9 cellular contexts compared by ENCODE assay signal in the genomic region with DNA sequence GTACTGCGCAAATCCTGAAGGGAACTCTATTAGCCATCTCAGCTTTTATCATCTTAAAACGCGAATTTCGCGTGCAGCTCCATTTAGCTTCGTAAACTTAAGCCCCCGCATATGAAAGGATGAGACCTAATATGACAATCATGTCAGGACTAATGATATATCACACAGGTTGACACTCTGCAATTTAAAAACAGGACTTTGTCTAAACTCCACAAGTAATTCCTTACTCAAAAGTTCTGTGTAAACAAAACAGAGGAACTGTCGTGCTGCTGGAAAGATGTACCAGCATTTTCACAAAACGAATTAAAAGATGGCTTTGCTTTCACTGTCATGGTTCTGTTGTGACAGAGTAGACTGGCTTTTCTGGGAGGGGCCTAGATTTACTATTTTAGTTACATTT. TPM values are rescaled to one million over a fixed set of nuclear protein-coding genes. Genes with fewer than 3 reads are reported as not detected.
DNase-seq lines count a peak whose midpoint lies in the region; ATAC-seq and TF ChIP-seq lines count a peak whose summit lies in the region.
"Had no signal": no experiment of that assay in that cellular context is flagged by ENCODE, and none has a peak within 500 bp of the region (broad histone marks: within the 10 kb centered on the region; RNA-seq: fewer than 3 reads in every experiment).

No MANE protein-coding gene starts in this region.

- WGBS in IMR-90 (ENCODE audit: extremely low coverage in 2 of 2, insufficient read length in 1 of 2), 2 experiments: 100% methylated on average over 1 of the region's 9 CpGs; no CpG with 5 or more reads in 1 of the 2 experiments

- no peak for TF ChIP-seq POLR2A in IMR-90 (IDR thresholded peaks at IDR 0.05; ENCODE audit: low read depth, low read length)

- H3K9me3 ChIP-seq in IMR-90 (ENCODE audit: control insufficient read depth, insufficient read depth, low read length): no peaks in the 10 kb centered on the region
- no peaks in the 10 kb centered on the region for H3K9me3 ChIP-seq in muscle layer of duodenum (ENCODE audit: control insufficient read depth in 1 of 2, low read length in 2 of 2)

- no peak overlapping the region for H4K5ac ChIP-seq in IMR-90 (ENCODE audit: low read depth, low read length)

- intact Hi-C loops in IMR-90 (cut with micrococcal nuclease): no loop called here

- BruUV-seq in IMR-90 (replicated peaks; lab: Mats Ljungman, UMichigan): no TSS peak

- H2BK5ac ChIP-seq in IMR-90 (ENCODE audit: low read depth, low read length, poor library complexity, severe bottlenecking): no peak overlapping the region

- H3K27ac ChIP-seq in IMR-90 (ENCODE audit: insufficient read depth, low read length) (no peak overlapping the region), muscle layer of duodenum (ENCODE audit: low read length) (no peak overlapping the region)

- H3K4ac ChIP-seq in IMR-90 (ENCODE audit: low read depth, low read length): no peak overlapping the region

- no peak overlapping the region; a peak in 1 of 4 replicates for H4K8ac ChIP-seq in IMR-90 (ENCODE audit: low read depth in 2 of 2, low read length in 2 of 2)

- H3K14ac ChIP-seq in IMR-90 (replicated peaks; ENCODE audit: low read depth, low read length): no peak overlapping the region

- H2AFZ ChIP-seq in IMR-90 (replicated peaks; ENCODE audit: low read length, poor library complexity): no peak overlapping the region

- no peak overlapping the region for H3K18ac ChIP-seq in IMR-90 (ENCODE audit: low read depth, low read length)

- peak overlapping the region; percentile 7; the same call in 1 of the 2 replicates for H3K23ac ChIP-seq in IMR-90 (ENCODE audit: low read depth, low read length)

- DNase-seq in AG09309 (ENCODE audit: low read depth) (no peak), IMR-90 (no peak), GF-D8 (lab: John Stamatoyannopoulos, UW) (no peak), omental fat pad (ENCODE audit: low spot score) (no peak), NCI-H2029 (lab: John Stamatoyannopoulos, UW) (no peak)
- no peak for DNase-seq in central memory CD8-positive, alpha-beta T cell (ENCODE audit: low spot score in 2 of 2)
- DNase-seq: KG1 had no signal

- CTCF ChIA-PET in IMR-90 (lab: Yijun Ruan, JAX): interaction anchor here (1.1 kb wide), 1 partner anchor 90 kb away, joined by 3 read pairs; no protein-coding TSS in a partner anchor

- no peaks in the 10 kb centered on the region for H3K27me3 Mint-ChIP-seq in central memory CD8-positive, alpha-beta T cell

- H3K4me3 ChIP-seq in AG09309 (ENCODE audit: control insufficient read depth, low read depth, low read length) (peak overlapping the region; percentile 86), IMR-90 (ENCODE audit: insufficient read depth, low read depth, low read length) (no peak overlapping the region), muscle layer of duodenum (ENCODE audit: low read depth in 1 of 2, low read length in 2 of 2) (peak overlapping the region; percentile 64 to 73)

- H3K27me3 ChIP-seq in IMR-90 (ENCODE audit: control insufficient read depth, insufficient read depth, low read length): no peaks in the 10 kb centered on the region
- H3K27me3 ChIP-seq in muscle layer of duodenum (ENCODE audit: low read depth, low read length): no peaks in the 10 kb centered on the region

- H3K4me1 Mint-ChIP-seq in central memory CD8-positive, alpha-beta T cell: peaks cover 13% of the 10 kb centered on the region

- peaks cover 0 to 16% of the 10 kb centered on the region in 2 experiments; a peak in 3 of 4 replicates for H3K79me1 ChIP-seq in IMR-90 (ENCODE audit: low read depth in 1 of 2, low read length in 2 of 2)

- H3K9me1 ChIP-seq in IMR-90 (ENCODE audit: insufficient read depth, low read length): peaks cover 6% of the 10 kb centered on the region

- H3K56ac ChIP-seq in IMR-90 (ENCODE audit: extremely low read depth, insufficient read depth, low read length): no peak overlapping the region

- no peak overlapping the region for H2AK5ac ChIP-seq in IMR-90 (ENCODE audit: low read depth, low read length)

- H3K4me2 ChIP-seq in IMR-90 (ENCODE audit: low read depth, low read length): no peak overlapping the region

- POLR2A ChIA-PET in IMR-90 (lab: Charles Lee; ENCODE audit: unreplicated experiment): no interaction called here

- no peaks in the 10 kb centered on the region for H4K20me1 ChIP-seq in IMR-90 (ENCODE audit: insufficient read depth, low read length)

- no peak overlapping the region for H2BK15ac ChIP-seq in IMR-90 (ENCODE audit: low read depth, low read length)

- H4K91ac ChIP-seq in IMR-90 (ENCODE audit: insufficient read depth, low read depth, low read length): no peak overlapping the region; the same call in 1 of the 2 replicates

- no peak overlapping the region for H2BK120ac ChIP-seq in IMR-90 (ENCODE audit: low read depth, low read length)

- in situ Hi-C loops in IMR-90 (cut with MboI; ENCODE audit: low sequenced_read_pairs): no loop called here

- peak overlapping the region; percentile 91 for H3K27ac Mint-ChIP-seq in central memory CD8-positive, alpha-beta T cell (ENCODE audit: low read depth)

- H3K4me1 ChIP-seq in IMR-90 (ENCODE audit: control insufficient read depth, insufficient read depth, low read length): peaks cover 12% of the 10 kb centered on the region
- peaks cover 9 to 10% of the 10 kb centered on the region in 2 donors for H3K4me1 ChIP-seq in muscle layer of duodenum (ENCODE audit: control insufficient read depth in 1 of 2, insufficient read depth in 2 of 2, low read length in 2 of 2)

- no peak overlapping the region for H3K9ac ChIP-seq in IMR-90 (ENCODE audit: low read depth, low read length)

- H3K9me3 Mint-ChIP-seq in central memory CD8-positive, alpha-beta T cell: no peaks in the 10 kb centered on the region

- no peak overlapping the region for H2BK20ac ChIP-seq in IMR-90 (ENCODE audit: low read depth, low read length)

- peaks cover 2% of the 10 kb centered on the region for H3K36me3 Mint-ChIP-seq in central memory CD8-positive, alpha-beta T cell (ENCODE audit: insufficient read depth)

- TF ChIP-seq CTCF in AG09309 (IDR thresholded peaks at IDR 0.05; ENCODE audit: control insufficient read depth, insufficient read depth, low read depth, low read length, missing control alignments) (no peak), IMR-90 (conservative IDR thresholded peaks at IDR 0.05; ENCODE audit: low read depth, low read length) (no peak), omental fat pad (IDR thresholded peaks at IDR 0.05) (no peak)

- no peak overlapping the region for H2AK9ac ChIP-seq in IMR-90 (replicated peaks; ENCODE audit: low read depth, low read length, poor library complexity)

- TF ChIP-seq RAD21 in IMR-90 (IDR thresholded peaks at IDR 0.05; ENCODE audit: low read length): no peak

- dilution Hi-C loops in IMR-90 (cut with HindIII; ENCODE audit: low sequenced_read_pairs, unreplicated experiment): no loop called here

- H3K36me3 ChIP-seq in IMR-90 (ENCODE audit: control insufficient read depth, insufficient read depth, low read length) (no peaks in the 10 kb centered on the region), muscle layer of duodenum (ENCODE audit: control insufficient read depth in 1 of 2, insufficient read depth in 2 of 2, low read length in 2 of 2) (peaks cover 0 to 3% of the 10 kb centered on the region in 2 donors)

- no peak for ATAC-seq in IMR-90 (ENCODE audit: low read depth)
- ATAC-seq in central memory CD8-positive, alpha-beta T cell (replicated peaks; ENCODE audit: extremely low read depth, poor library complexity, severe bottlenecking): no peak
- no peak for ATAC-seq in omental fat pad (ENCODE audit: low FRiP score)
- no peak for ATAC-seq in HG03565 (IDR thresholded peaks at IDR 0.05; ENCODE audit: unreplicated experiment)

- H3K4me3 Mint-ChIP-seq in central memory CD8-positive, alpha-beta T cell: peak overlapping the region; percentile 86

TF ChIP-seq in IMR-90, 13 proteins besides CTCF, POLR2A, EP300 and RAD21:
- TF ChIP-seq, protein P1, sequence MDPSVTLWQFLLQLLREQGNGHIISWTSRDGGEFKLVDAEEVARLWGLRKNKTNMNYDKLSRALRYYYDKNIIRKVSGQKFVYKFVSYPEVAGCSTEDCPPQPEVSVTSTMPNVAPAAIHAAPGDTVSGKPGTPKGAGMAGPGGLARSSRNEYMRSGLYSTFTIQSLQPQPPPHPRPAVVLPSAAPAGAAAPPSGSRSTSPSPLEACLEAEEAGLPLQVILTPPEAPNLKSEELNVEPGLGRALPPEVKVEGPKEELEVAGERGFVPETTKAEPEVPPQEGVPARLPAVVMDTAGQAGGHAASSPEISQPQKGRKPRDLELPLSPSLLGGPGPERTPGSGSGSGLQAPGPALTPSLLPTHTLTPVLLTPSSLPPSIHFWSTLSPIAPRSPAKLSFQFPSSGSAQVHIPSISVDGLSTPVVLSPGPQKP (IDR thresholded peaks at IDR 0.05; ENCODE audit: borderline replicate concordance, low read depth, low read length): no peak
- no peak for TF ChIP-seq SMC3 (IDR thresholded peaks at IDR 0.05; ENCODE audit: low read depth, low read length)
- no peak for TF ChIP-seq RCOR1 (IDR thresholded peaks at IDR 0.05; ENCODE audit: insufficient replicate concordance, low read length)
- TF ChIP-seq BHLHE40 (IDR thresholded peaks at IDR 0.05; ENCODE audit: low read depth, low read length): no peak
- TF ChIP-seq RFX5 (IDR thresholded peaks at IDR 0.05; ENCODE audit: low read depth, low read length): no peak
- TF ChIP-seq, protein P2, sequence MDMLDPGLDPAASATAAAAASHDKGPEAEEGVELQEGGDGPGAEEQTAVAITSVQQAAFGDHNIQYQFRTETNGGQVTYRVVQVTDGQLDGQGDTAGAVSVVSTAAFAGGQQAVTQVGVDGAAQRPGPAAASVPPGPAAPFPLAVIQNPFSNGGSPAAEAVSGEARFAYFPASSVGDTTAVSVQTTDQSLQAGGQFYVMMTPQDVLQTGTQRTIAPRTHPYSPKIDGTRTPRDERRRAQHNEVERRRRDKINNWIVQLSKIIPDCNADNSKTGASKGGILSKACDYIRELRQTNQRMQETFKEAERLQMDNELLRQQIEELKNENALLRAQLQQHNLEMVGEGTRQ (IDR thresholded peaks at IDR 0.05; ENCODE audit: low read depth, low read length): no peak
- TF ChIP-seq MXI1 (IDR thresholded peaks at IDR 0.05; ENCODE audit: borderline replicate concordance, low read depth, low read length): no peak

RNA-seq across cellular contexts. Expression of a gene that starts 0.7 kb away (rescaled TPM):
- total RNA-seq in IMR-90 (2012; rRNA removed) (4.4 and 4.7 TPM in 2 replicates), omental fat pad (10 to 100 TPM in 3 of 4 donors, 1 to 10 TPM in 1; 8.7 to 14.8 (median 10.8) TPM)
- polyA plus RNA-seq in IMR-90 (2012; rRNA removed): 1.5 and 3.2 TPM in 2 replicates
- 0.76 and 0.83 TPM in 2 replicates for polyA plus RNA-seq in IMR-90 (2012; cell fraction: cytosol; rRNA removed)
- polyA plus RNA-seq in IMR-90 (2012; cell fraction: nucleus; rRNA removed; ENCODE audit: low replicate concordance): 1.1 and 3.7 TPM in 2 replicates

RNA-seq across cellular contexts. Expression of a gene that starts 0.9 kb away (rescaled TPM):
- total RNA-seq in IMR-90 (2012; rRNA removed) (0.72 and 1.9 TPM in 2 replicates), omental fat pad (1 to 10 TPM; 1.3 to 2.7 (median 1.8) TPM)
- 0.27 and 0.70 TPM in 2 replicates for polyA plus RNA-seq in IMR-90 (2012; rRNA removed)
- 0.12 and 0.21 TPM in 2 replicates for polyA plus RNA-seq in IMR-90 (2012; cell fraction: cytosol; rRNA removed)
- polyA plus RNA-seq in IMR-90 (2012; cell fraction: nucleus; rRNA removed; ENCODE audit: low replicate concordance): 0.14 and 1.9 TPM in 2 replicates
